ENCODE assay signal across 22 cellular contexts in the genomic region with DNA sequence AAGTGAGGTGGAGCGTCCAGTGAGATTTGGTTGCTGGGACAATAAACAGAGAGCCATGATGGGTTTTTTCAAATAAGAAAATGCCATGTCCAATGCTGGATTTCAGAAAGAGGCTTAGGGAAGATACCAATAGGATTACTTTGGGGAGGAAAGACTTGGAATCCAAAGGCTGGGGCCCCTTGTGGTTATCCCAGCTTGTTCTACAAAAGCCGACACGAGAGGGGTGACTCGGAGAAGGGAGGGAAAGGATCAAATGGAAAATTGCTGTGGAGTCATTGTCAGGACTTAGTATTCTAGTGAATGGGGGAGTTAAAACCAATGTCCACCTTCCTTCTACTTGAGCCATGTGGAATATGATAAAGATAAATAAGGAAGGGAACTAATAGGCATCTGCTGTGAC.
"Had no signal": no experiment of that assay in that cellular context is flagged by ENCODE, and none has a peak within 500 bp of the region (broad histone marks: within the 10 kb centered on the region; RNA-seq: fewer than 3 reads in every experiment).

No MANE protein-coding gene starts in this region.

- DNase-seq: activated CD4-positive, alpha-beta memory T cell treated with anti-CD3 and anti-CD28 coated beads for 36 hours; activated CD4-positive, alpha-beta T cell treated with anti-CD3 and anti-CD28 coated beads for 48 hours; activated CD4-positive, CD25-positive, alpha-beta regulatory T cell; activated effector memory CD4-positive, alpha-beta T cell treated with Interleukin-2 at 50 U/mL for 16 hours; activated naive CD4-positive, alpha-beta T cell treated with anti-CD3 and anti-CD28 coated beads, Interleukin-2, amount 10 ng/mL, durations not matched to agents 7 days and 5 days; activated T-cell treated with anti-CD3 and anti-CD28 coated beads, Interleukin-2, amount 50 U/mL, for 48 hours; dermis blood vessel endothelial cell; effector CD8-positive, alpha-beta T cell; foreskin keratinocyte; kidney glomerular epithelial cell; left lung; midbrain; ovary; stimulated activated CD4-positive, alpha-beta T cell treated with anti-CD3 and anti-CD28 coated beads, Interleukin-4, amount 100 ng/mL, for 24 hours; stimulated activated naive CD4-positive, alpha-beta T cell treated with Interleukin-2 at 50 U/mL for 16 hours; T1000; upper lobe of right lung had no signal

- H3K36me3 ChIP-seq: left lung, neutrophil, ovary, prostate gland, thoracic aorta, upper lobe of right lung had no signal

- H3K27ac ChIP-seq: foreskin keratinocyte, left lung, neutrophil, ovary, prostate gland, thoracic aorta, upper lobe of right lung had no signal

- H3K4me1 ChIP-seq: prostate gland, upper lobe of right lung had no signal

- H3K27me3 ChIP-seq: foreskin keratinocyte, left lung, neutrophil, ovary, upper lobe of right lung had no signal

- H3K4me3 ChIP-seq: left lung, lung, ovary, prostate gland, thoracic aorta, upper lobe of right lung had no signal

- ATAC-seq: foreskin keratinocyte; left lung; natural killer cell treated with Interleukin-12 subunit alpha and Interleukin-12 subunit beta and Interleukin-15 and Interleukin-18, amount 100 ng/mL, for 72 hours; upper lobe of right lung had no signal

- H3K9me3 ChIP-seq: left lung, neutrophil, ovary, prostate gland, thoracic aorta, upper lobe of right lung had no signal
